32 cellular contexts compared by ENCODE assay signal in genomic region chr5:58860680-58861079, GRCh38.
DNase-seq lines count a peak whose midpoint lies in the region; FAIRE-seq and TF ChIP-seq lines count a peak whose summit lies in the region.
"Had no signal": no experiment of that assay in that cellular context is flagged by ENCODE, and none has a peak within 500 bp of the region (broad histone marks: within the 10 kb centered on the region; RNA-seq: fewer than 3 reads in every experiment).

No MANE protein-coding gene starts in this region.

- H3K27me3 ChIP-seq in smooth muscle cell (ENCODE audit: low read depth) (no peaks in the 10 kb centered on the region), colonic mucosa (no peaks in the 10 kb centered on the region)
- H3K27me3 ChIP-seq: BE2C, sigmoid colon, transverse colon had no signal

- intact Hi-C loops in kidney (cut with DNase I), result no loop called here
- intact Hi-C loops in colonic mucosa (cut with DNase I), result no loop called here

- H3K36me3 ChIP-seq in smooth muscle cell (ENCODE audit: low read depth) (no peaks in the 10 kb centered on the region), kidney (ENCODE audit: control insufficient read depth in 1 of 2, insufficient read depth in 2 of 2, low read length in 2 of 2) (no peaks in the 10 kb centered on the region), colonic mucosa (no peaks in the 10 kb centered on the region)
- H3K36me3 ChIP-seq: BE2C, heart left ventricle, sigmoid colon, transverse colon had no signal

- no peak for FAIRE-seq in kidney (lab: Jason Lieb, UNC)
- FAIRE-seq: G401.6, GM19239, keratinocyte had no signal

- no peaks in the 10 kb centered on the region for H3K9me3 ChIP-seq in smooth muscle cell (replicated peaks; ENCODE audit: low read depth)
- no peaks in the 10 kb centered on the region for H3K9me3 ChIP-seq in kidney (ENCODE audit: control insufficient read depth in 1 of 2, low read length in 2 of 2)
- H3K9me3 ChIP-seq in colonic mucosa, result no peaks in the 10 kb centered on the region
- H3K9me3 ChIP-seq: BE2C, heart left ventricle, sigmoid colon, transverse colon had no signal

- no peaks in the 10 kb centered on the region for H3F3A ChIP-seq in smooth muscle cell (ENCODE audit: low read depth)

- no peaks in the 10 kb centered on the region for H4K20me1 ChIP-seq in smooth muscle cell (ENCODE audit: low read depth)

- no peak overlapping the region for H3K4me2 ChIP-seq in smooth muscle cell

- H2AFZ ChIP-seq in smooth muscle cell (ENCODE audit: low read depth), result peak overlapping the region; percentile 53
- H2AFZ ChIP-seq: parathyroid adenoma had no signal

- H3K4me3 ChIP-seq in cardiac fibroblast (replicated peaks in 1 of 2; ENCODE audit: low read depth in 2 of 2, low read length in 2 of 2) (no peak overlapping the region), smooth muscle cell (no peak overlapping the region), kidney (ENCODE audit: low read length in 2 of 2) (no peak overlapping the region), colonic mucosa (no peak overlapping the region)
- H3K4me3 ChIP-seq: heart left ventricle, sigmoid colon, transverse colon had no signal

- H3K27ac ChIP-seq in smooth muscle cell (ENCODE audit: low read depth) (no peak overlapping the region), kidney (ENCODE audit: low read depth in 2 of 2, low read length in 2 of 2) (no peak overlapping the region), colonic mucosa (no peak overlapping the region)
- H3K27ac ChIP-seq: 22Rv1, heart left ventricle, parathyroid adenoma, sigmoid colon, transverse colon had no signal

- H3K9ac ChIP-seq in smooth muscle cell (ENCODE audit: low read depth) (no peak overlapping the region), kidney (ENCODE audit: low read length in 2 of 2) (no peak overlapping the region), colonic mucosa (ENCODE audit: low read depth in 2 of 2, low read length in 2 of 2) (no peak overlapping the region)
- H3K9ac ChIP-seq: parathyroid adenoma had no signal

- H3K4me1 ChIP-seq in smooth muscle cell (ENCODE audit: low read depth), result no peaks in the 10 kb centered on the region
- no peaks in the 10 kb centered on the region for H3K4me1 ChIP-seq in kidney (ENCODE audit: control insufficient read depth in 1 of 2, insufficient read depth in 1 of 2, low read depth in 1 of 2, low read length in 2 of 2)
- H3K4me1 ChIP-seq in colonic mucosa, result no peaks in the 10 kb centered on the region
- H3K4me1 ChIP-seq: parathyroid adenoma, sigmoid colon, transverse colon had no signal

- no peak for TF ChIP-seq CTCF in cardiac fibroblast (IDR thresholded peaks at IDR 0.05; ENCODE audit: low read depth, low read length)
- TF ChIP-seq CTCF in smooth muscle cell (IDR thresholded peaks at IDR 0.05; ENCODE audit: borderline replicate concordance, insufficient read depth, poor library complexity, severe bottlenecking), result no peak
- TF ChIP-seq CTCF in kidney (IDR thresholded peaks at IDR 0.05; ENCODE audit: borderline replicate concordance, extremely low read depth, insufficient read depth), result no peak
- no peak for TF ChIP-seq CTCF in colonic mucosa (IDR thresholded peaks at IDR 0.05)

- DNase-seq in DMS 273 (lab: John Stamatoyannopoulos, UW; ENCODE audit: unreplicated experiment), result peak; percentile 64
- no peak for DNase-seq in DMS 273 treated with DMSO at 0.1 percent for 48 hours (lab: John Stamatoyannopoulos, UW)
- DNase-seq in NOMO-1 treated with dmso at 0.1 percent for 144 hours (lab: John Stamatoyannopoulos, UW; ENCODE audit: unreplicated experiment), result peak; percentile 29
- DNase-seq in cardiac fibroblast (ENCODE audit: low read depth in 2 of 2), result peak; percentile 21 to 30
- DNase-seq in smooth muscle cell (lab: John Stamatoyannopoulos, UW; ENCODE audit: unreplicated experiment), result no peak
- DNase-seq in kidney tubule cell (ENCODE audit: low spot score), result no peak
- no peak for DNase-seq in kidney
- DNase-seq in colonic mucosa, result no peak
- DNase-seq: activated CD4-positive, CD25-positive, alpha-beta regulatory T cell; activated CD8-positive, alpha-beta T cell treated with anti-CD3 and anti-CD28 coated beads for 36 hours; activated naive CD4-positive, alpha-beta T cell treated with Interleukin-2 at 50 U/mL for 16 hours; activated T-cell treated with anti-CD3 and anti-CD28 coated beads, Interleukin-2, amount 50 U/mL, for 24 hours; anterior cingulate cortex; BE2C; Calu3; effector CD4-positive, alpha-beta T cell; H7; heart left ventricle; naive thymus-derived CD4-positive, alpha-beta T cell; NCI-H1092 treated with DMSO at 0.1 percent for 48 hours; NCI-H2029 treated with DMSO at 0.1 percent for 48 hours; NCI-H446 treated with DMSO at 0.1 percent for 48 hours; SHP77; sigmoid colon; stimulated activated naive CD8-positive, alpha-beta T cell treated with anti-CD3 and anti-CD28 coated beads, Interleukin-15, Interleukin-2, amounts not matched to agents 100 U/mL and 50 U/mL, for 24 hours; T-helper 17 cell; transverse colon had no signal

- no peaks in the 10 kb centered on the region for H3K79me2 ChIP-seq in smooth muscle cell (ENCODE audit: low read depth)
- H3K79me2 ChIP-seq: parathyroid adenoma had no signal

Comparison
In these comparisons a context has a peak if more than half of its experiments do, and no peak if none do; other contexts are left out.
1. DNase-seq: peak in DMS 273 (single experiment), NOMO-1 treated with dmso at 0.1 percent for 144 hours (single experiment) and cardiac fibroblast (2 of 2); none in DMS 273 treated with DMSO at 0.1 percent for 48 hours (single experiment), smooth muscle cell (single experiment), kidney tubule cell (single experiment), kidney (single experiment) and colonic mucosa (single experiment).